In the genomic region with DNA sequence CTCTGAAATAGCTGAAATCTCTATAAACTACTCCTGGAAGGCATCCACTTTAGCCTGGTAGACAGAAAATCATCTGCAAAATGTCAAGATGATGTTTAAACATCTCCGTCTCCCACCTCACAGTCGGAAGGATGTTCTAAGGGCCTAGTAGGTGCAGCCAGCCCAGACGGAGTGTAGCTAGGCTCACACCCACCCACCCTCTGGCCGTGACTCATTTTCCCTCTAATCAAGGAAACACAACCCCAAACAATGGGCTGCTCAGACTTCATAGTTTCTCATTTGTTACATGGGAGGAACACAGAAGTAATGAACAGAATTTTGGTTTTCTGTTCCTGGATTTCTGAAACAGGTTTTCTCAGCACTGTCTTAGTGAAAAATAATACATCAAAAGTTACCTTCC, we compare ENCODE assay signal across 15 cellular contexts.
DNase-seq lines count a peak whose midpoint lies in the region; ATAC-seq and TF ChIP-seq lines count a peak whose summit lies in the region.
"Had no signal": no experiment of that assay in that cellular context is flagged by ENCODE, and none has a peak within 500 bp of the region (broad histone marks: within the 10 kb centered on the region; RNA-seq: fewer than 3 reads in every experiment).

No MANE protein-coding gene starts in this region.

- no peak overlapping the region for H2AK5ac ChIP-seq in mesenchymal stem cell (ENCODE audit: low read length, severe bottlenecking)

- H3K4me1 ChIP-seq in mesenchymal stem cell (ENCODE audit: control insufficient read depth, insufficient read depth, low read depth, low read length) (no peaks in the 10 kb centered on the region), vagina (peaks cover 30% of the 10 kb centered on the region)
- H3K4me1 ChIP-seq: A549, BE2C, HAP-1 had no signal

- no peak overlapping the region for H3K18ac ChIP-seq in mesenchymal stem cell (ENCODE audit: low read depth in 1 of 2, low read length in 2 of 2)

- H3K4ac ChIP-seq in mesenchymal stem cell (ENCODE audit: low read depth in 1 of 2, low read length in 2 of 2) = no peak overlapping the region

- TF ChIP-seq POLR2A in vagina (IDR thresholded peaks at IDR 0.05) = no peak

- H2AFZ ChIP-seq in mesenchymal stem cell (ENCODE audit: low read depth, low read length) = no peak overlapping the region

- H2BK5ac ChIP-seq in mesenchymal stem cell (ENCODE audit: low read depth, low read length, poor library complexity, severe bottlenecking) = no peak overlapping the region

- no peak overlapping the region for H3K4me2 ChIP-seq in mesenchymal stem cell (ENCODE audit: low read length, poor library complexity, severe bottlenecking)
- H3K4me2 ChIP-seq: A549 had no signal

- H3K14ac ChIP-seq in mesenchymal stem cell (ENCODE audit: low read length in 2 of 2) = no peak overlapping the region

- peak; percentile 51 for ATAC-seq in esophagus mucosa
- ATAC-seq in HG03571 (IDR thresholded peaks at IDR 0.05; ENCODE audit: unreplicated experiment) = no peak
- ATAC-seq: A549 had no signal

- H4K91ac ChIP-seq in mesenchymal stem cell (ENCODE audit: low read length) = no peak overlapping the region

- H2BK12ac ChIP-seq in mesenchymal stem cell (ENCODE audit: low read length in 2 of 2) = no peak overlapping the region

- DNase-seq in mesenchymal stem cell (no peak), vagina (ENCODE audit: extremely low spot score in 2 of 2) (no peak), NCI-H1436 treated with DMSO at 0.1 percent for 48 hours (lab: John Stamatoyannopoulos, UW) (no peak)
- DNase-seq in activated CD8-positive, alpha-beta memory T cell treated with anti-CD3 and anti-CD28 coated beads, Interleukin-2, amount 50 U/mL, for 4 hours = no peak
- DNase-seq: BE2C; CD4-positive, alpha-beta memory T cell; DMS79; EL had no signal

- no peak overlapping the region for H4K8ac ChIP-seq in mesenchymal stem cell (ENCODE audit: low read length)

- peak overlapping the region; percentile 8 for H3K9ac ChIP-seq in mesenchymal stem cell (ENCODE audit: low read length)

- no peak overlapping the region for H2BK15ac ChIP-seq in mesenchymal stem cell (ENCODE audit: low read depth, poor library complexity, severe bottlenecking)

- TF ChIP-seq CTCF in vagina (IDR thresholded peaks at IDR 0.05) = no peak

- no peaks in the 10 kb centered on the region for H3K36me3 ChIP-seq in KOPT-K1 (ENCODE audit: insufficient read depth, low read length)
- H3K36me3 ChIP-seq in mesenchymal stem cell (ENCODE audit: control insufficient read depth in 1 of 2, insufficient read depth in 2 of 2, low read depth in 1 of 2, low read length in 2 of 2) = no peaks in the 10 kb centered on the region
- no peaks in the 10 kb centered on the region for H3K36me3 ChIP-seq in vagina
- H3K36me3 ChIP-seq: BE2C, HAP-1 had no signal

- H3K79me1 ChIP-seq in mesenchymal stem cell (replicated peaks; ENCODE audit: low read length, poor library complexity, severe bottlenecking) = no peaks in the 10 kb centered on the region

- intact Hi-C loops in vagina (cut with DNase I) = no loop called here

- H3K23ac ChIP-seq in mesenchymal stem cell (ENCODE audit: low read length in 2 of 2) = no peak overlapping the region

- H3K4me3 ChIP-seq in mesenchymal stem cell (ENCODE audit: insufficient read depth in 1 of 2, low read depth in 1 of 2, low read length in 2 of 2) (no peak overlapping the region), vagina (no peak overlapping the region)
- H3K4me3 ChIP-seq: A549, HAP-1 had no signal

- peak overlapping the region; percentile 53 for H3K27ac ChIP-seq in KOPT-K1 (ENCODE audit: low read depth, low read length, poor library complexity, severe bottlenecking)
- no peak overlapping the region for H3K27ac ChIP-seq in mesenchymal stem cell (ENCODE audit: low read length, poor library complexity, severe bottlenecking)
- H3K27ac ChIP-seq in vagina = peak overlapping the region; percentile 56
- H3K27ac ChIP-seq: A549, C4-2B, HL-60 had no signal

- H2BK120ac ChIP-seq in mesenchymal stem cell (ENCODE audit: low read depth, low read length) = no peak overlapping the region

- H3K27me3 ChIP-seq in mesenchymal stem cell (ENCODE audit: control insufficient read depth in 1 of 2, insufficient read depth in 1 of 2, low read length in 2 of 2) = no peaks in the 10 kb centered on the region
- H3K27me3 ChIP-seq in vagina = no peaks in the 10 kb centered on the region
- H3K27me3 ChIP-seq: BE2C had no signal

- peaks cover 16% of the 10 kb centered on the region for H3K9me3 ChIP-seq in KOPT-K1 (ENCODE audit: insufficient read depth, low read length, poor library complexity, severe bottlenecking)
- no peaks in the 10 kb centered on the region for H3K9me3 ChIP-seq in mesenchymal stem cell (ENCODE audit: control insufficient read depth, low read length)
- no peaks in the 10 kb centered on the region for H3K9me3 ChIP-seq in vagina
- H3K9me3 ChIP-seq: A549, BE2C had no signal

- 67% methylated on average over 3 of the region's 4 CpGs for WGBS in mesenchymal stem cell
